Comparison of ENCODE assay signal across 15 cellular contexts in genomic region chr18:71371951-71372605, GRCh38.
"Had no signal": no experiment of that assay in that cellular context is flagged by ENCODE, and none has a peak within 500 bp of the region (broad histone marks: within the 10 kb centered on the region; RNA-seq: fewer than 3 reads in every experiment).

No MANE protein-coding gene starts in this region.

- H3K27me3 ChIP-seq: testis had no signal

- H3K9me3 ChIP-seq: testis had no signal

- H3K27ac ChIP-seq: epithelial cell of prostate, parathyroid adenoma, testis had no signal

- H3K4me1 ChIP-seq: parathyroid adenoma, testis had no signal

- DNase-seq: activated CD4-positive, alpha-beta T cell treated with anti-CD3 and anti-CD28 coated beads, Interleukin-2, amount 50 U/mL, for 4 hours; activated CD8-positive, alpha-beta memory T cell treated with anti-CD3 and anti-CD28 coated beads, Interleukin-2, amount 10 ng/mL, durations not matched to agents 7 days and 5 days; activated effector memory CD4-positive, alpha-beta T cell treated with Interleukin-2 at 50 U/mL for 16 hours; activated T-cell treated with anti-CD3 and anti-CD28 coated beads, Interleukin-2, amount 50 U/mL, for 24 hours; effector memory CD8-positive, alpha-beta T cell; midbrain; retina; stimulated activated CD4-positive, alpha-beta T cell treated with anti-CD3 and anti-CD28 coated beads, Interleukin-15, amount 100 ng/mL, for 24 hours; stimulated activated CD4-positive, alpha-beta T cell treated with anti-CD3 and anti-CD28 coated beads, Interleukin-4, amount 100 ng/mL, for 4 hours; stimulated activated naive CD8-positive, alpha-beta T cell treated with anti-CD3 and anti-CD28 coated beads, Interleukin-15, amount 100 ng/mL, for 72 hours; testis had no signal

- ATAC-seq: activated CD4-positive, CD25-positive, alpha-beta regulatory T cell treated with anti-CD3 and anti-CD28 coated beads, Interleukin-2, amount 50 U/mL, for 24 hours; activated CD8-positive, alpha-beta memory T cell treated with anti-CD3 and anti-CD28 coated beads, Interleukin-2, amount 10 ng/mL, durations not matched to agents 7 days and 5 days; effector memory CD8-positive, alpha-beta T cell; stimulated activated naive CD8-positive, alpha-beta T cell treated with anti-CD3 and anti-CD28 coated beads, Interleukin-15, amount 100 ng/mL, for 72 hours had no signal

- H3K4me3 ChIP-seq: lung, testis had no signal
